18 cellular contexts compared by ENCODE assay signal in genomic region chr14:54123836-54124235, GRCh38.
"Had no signal": no experiment of that assay in that cellular context is flagged by ENCODE, and none has a peak within 500 bp of the region (broad histone marks: within the 10 kb centered on the region; RNA-seq: fewer than 3 reads in every experiment).

No MANE protein-coding gene starts in this region.

- DNase-seq: Karpas-422; KG1; MG63; NCI-H1092 treated with DMSO at 0.1 percent for 48 hours; NCI-H1436; NCI-H187; NCI-H2029; NCI-H2081 treated with DMSO at 0.1 percent for 48 hours; NCI-H2171; NCI-H345; NCI-H446 treated with DMSO at 0.1 percent for 48 hours; NCI-H510A treated with DMSO at 0.1 percent for 48 hours; NCI-H526; NK-92 treated with Interleukin-12 subunit alpha and Interleukin-12 subunit beta, amount 100 ng/mL, for 24 hours; PC-3; SHP77; SK-N-SH had no signal

- H3K9ac ChIP-seq: SK-N-SH had no signal

- H3K27me3 ChIP-seq: MG63 had no signal

- ATAC-seq: Panc1, PC-3 had no signal

- H3K36me3 ChIP-seq: MG63 had no signal

- H3K9me3 ChIP-seq: MG63, SK-N-SH had no signal

- H3K4me3 ChIP-seq: MG63 had no signal
